25 cellular contexts compared by ENCODE assay signal in the genomic region with DNA sequence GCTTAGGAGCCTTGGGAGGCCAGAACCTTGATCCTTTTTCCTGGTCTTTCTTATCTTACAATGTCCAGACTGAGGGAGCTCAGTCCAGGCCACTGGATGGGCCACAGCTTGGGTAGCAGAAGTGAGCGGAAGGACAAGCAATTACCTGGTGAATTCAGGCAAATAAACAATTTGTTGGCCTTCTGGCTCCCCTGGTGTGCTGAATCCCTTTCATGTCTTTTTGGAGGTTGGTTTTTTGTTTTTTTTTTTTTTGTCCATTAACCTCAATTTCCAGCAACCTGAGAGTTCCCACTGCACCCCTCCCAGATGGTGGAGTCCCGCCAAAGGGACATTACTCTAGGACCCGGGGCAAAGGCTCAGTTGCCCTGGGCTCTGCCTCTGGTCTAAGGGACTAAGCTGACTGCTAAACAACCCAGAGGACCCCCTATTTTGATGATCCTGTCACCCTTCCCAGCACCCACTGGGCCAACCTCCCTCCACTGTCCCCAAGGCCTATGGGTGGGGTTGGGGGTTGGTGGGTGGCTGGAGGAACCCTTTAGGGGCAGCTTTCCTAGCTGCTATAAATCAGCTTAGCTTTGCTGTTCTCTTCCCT.
DNase-seq lines count a peak whose midpoint lies in the region; ATAC-seq and TF ChIP-seq lines count a peak whose summit lies in the region.
"Had no signal": no experiment of that assay in that cellular context is flagged by ENCODE, and none has a peak within 500 bp of the region (broad histone marks: within the 10 kb centered on the region; RNA-seq: fewer than 3 reads in every experiment).

No MANE protein-coding gene starts in this region.

- no peaks in the 10 kb centered on the region for H3K36me3 ChIP-seq in heart right ventricle
- no peaks in the 10 kb centered on the region for H3K36me3 ChIP-seq in sigmoid colon
- H3K36me3 ChIP-seq: ovary, thyroid gland, uterus had no signal

- intact Hi-C loops in heart right ventricle (cut with DNase I) (loop anchor here in 2 of 10 donors (10.0 kb wide), 4 partner anchors 81 to 431 kb away; a partner anchor contains a TSS), left cardiac atrium (cut with DNase I) (no loop called here), dorsolateral prefrontal cortex (cut with DNase I) (no loop called here), sigmoid colon (cut with DNase I) (no loop called here)

- no peaks in the 10 kb centered on the region for H3K9me3 Mint-ChIP-seq in nephron
- H3K9me3 Mint-ChIP-seq: activated naive CD4-positive, alpha-beta T cell treated with anti-CD3 and anti-CD28 coated beads, Interleukin-2, amount 50 U/mL, for 24 hours; activated T-helper 2 cell treated with anti-CD3 and anti-CD28 coated beads, Interferon-gamma antibody, Interleukin-2, Interleukin-4, amounts not matched to agents 10 μg/mL and 5 μg/mL and 100 μg/mL, durations not matched to agents 14 hours and 24 hours and 36 hours; CD8-positive, alpha-beta memory T cell; effector memory CD8-positive, alpha-beta T cell; stimulated activated naive CD8-positive, alpha-beta T cell treated with anti-CD3 and anti-CD28 coated beads, Interleukin-15, amount 100 ng/mL, for 72 hours had no signal

- ATAC-seq in heart right ventricle (peak in 4 of 8 donors; percentile 3 to 43 (median 12)), left cardiac atrium (no peak)
- ATAC-seq: effector memory CD8-positive, alpha-beta T cell; naive thymus-derived CD4-positive, alpha-beta T cell had no signal

- no peak overlapping the region for H3K4me3 ChIP-seq in heart right ventricle
- peak overlapping the region in 5 of 59 donors; percentile 15 to 33 (median 25) for H3K4me3 ChIP-seq in dorsolateral prefrontal cortex
- H3K4me3 ChIP-seq in sigmoid colon, result no peak overlapping the region
- H3K4me3 ChIP-seq: ovary, thyroid gland, uterus had no signal

- TF ChIP-seq POLR2A in sigmoid colon (IDR thresholded peaks at IDR 0.05), result no peak

- DNase-seq in heart right ventricle (no peak), left cardiac atrium (no peak), dorsolateral prefrontal cortex (peak in 1 of 10 donors; percentile 83), sigmoid colon (no peak), CD1c-positive myeloid dendritic cell (ENCODE audit: extremely low spot score) (no peak), NCI-H510A treated with DMSO at 0.1 percent for 48 hours (lab: John Stamatoyannopoulos, UW) (no peak), NCI-H82 treated with DMSO at 0.1 percent for 48 hours (lab: John Stamatoyannopoulos, UW; ENCODE audit: unreplicated experiment) (no peak)
- DNase-seq: activated CD8-positive, alpha-beta T cell treated with anti-CD3 and anti-CD28 coated beads, Interleukin-2, amount 10 ng/mL, durations not matched to agents 7 days and 5 days; AML-193; amniotic stem cell; CD8-positive, alpha-beta memory T cell; effector memory CD8-positive, alpha-beta T cell; H7; midbrain; NCI-H2171; OCI-M1; ovary; stimulated activated naive CD8-positive, alpha-beta T cell treated with anti-CD3 and anti-CD28 coated beads, Interleukin-15, amount 100 ng/mL, for 72 hours; thyroid gland; uterus had no signal

- H3K27ac ChIP-seq in heart right ventricle (peak overlapping the region in 8 of 10 donors; percentile 10 to 72 (median 46)), dorsolateral prefrontal cortex (peak overlapping the region in 46 of 59 donors; percentile 3 to 90 (median 69)), sigmoid colon (peak overlapping the region in 1 of 4 donors; percentile 77)
- H3K27ac ChIP-seq: coronary artery, ovary, thyroid gland, uterus had no signal

- no peaks in the 10 kb centered on the region for H3K36me3 Mint-ChIP-seq in nephron (ENCODE audit: low read depth)
- H3K36me3 Mint-ChIP-seq: activated naive CD4-positive, alpha-beta T cell treated with anti-CD3 and anti-CD28 coated beads, Interleukin-2, amount 50 U/mL, for 24 hours; CD8-positive, alpha-beta memory T cell; naive thymus-derived CD4-positive, alpha-beta T cell had no signal

- H3K9me3 ChIP-seq in heart right ventricle, result no peaks in the 10 kb centered on the region
- H3K9me3 ChIP-seq in sigmoid colon, result no peaks in the 10 kb centered on the region
- H3K9me3 ChIP-seq: ovary, thyroid gland, uterus had no signal

- no peak overlapping the region for H3K4me3 Mint-ChIP-seq in nephron
- H3K4me3 Mint-ChIP-seq: activated CD8-positive, alpha-beta T cell treated with anti-CD3 and anti-CD28 coated beads, Interleukin-2, amount 10 ng/mL, durations not matched to agents 7 days and 5 days; activated naive CD4-positive, alpha-beta T cell treated with anti-CD3 and anti-CD28 coated beads, Interleukin-2, amount 50 U/mL, for 24 hours; stimulated activated naive CD8-positive, alpha-beta T cell treated with anti-CD3 and anti-CD28 coated beads, Interleukin-15, amount 100 ng/mL, for 72 hours had no signal

- TF ChIP-seq CTCF in heart right ventricle (IDR thresholded peaks at IDR 0.05), result no peak
- TF ChIP-seq CTCF in dorsolateral prefrontal cortex (IDR thresholded peaks at IDR 0.05 in 54 of 56, conservative IDR thresholded peaks at IDR 0.05 in 2 of 56; ENCODE audit: low read depth in 1 of 56, partially characterized antibody in 56 of 56), result no peak
- no peak for TF ChIP-seq CTCF in nephron (IDR thresholded peaks at IDR 0.05; ENCODE audit: unreplicated experiment in 3 of 3)
- no peak for TF ChIP-seq CTCF in sigmoid colon (IDR thresholded peaks at IDR 0.05)

- no peak for TF ChIP-seq EP300 in sigmoid colon (IDR thresholded peaks at IDR 0.05)

- peaks cover 0 to 5% (median 0%) of the 10 kb centered on the region in 7 donors for H3K27me3 ChIP-seq in heart right ventricle
- H3K27me3 ChIP-seq in dorsolateral prefrontal cortex, result no peaks in the 10 kb centered on the region
- H3K27me3 ChIP-seq in sigmoid colon, result no peaks in the 10 kb centered on the region
- H3K27me3 ChIP-seq: ovary, thyroid gland, uterus had no signal

- H3K4me1 Mint-ChIP-seq in nephron, result peaks cover 41% of the 10 kb centered on the region
- H3K4me1 Mint-ChIP-seq: activated naive CD4-positive, alpha-beta T cell treated with anti-CD3 and anti-CD28 coated beads, Interleukin-2, amount 50 U/mL, for 24 hours had no signal

- 88 to 92% methylated on average over 3 of the region's 3 CpGs for WGBS in heart right ventricle, 2 donors
- WGBS in sigmoid colon, 2 donors, result 79 to 90% methylated on average over 3 of the region's 3 CpGs

- peaks cover 10% of the 10 kb centered on the region for H3K27me3 Mint-ChIP-seq in nephron (ENCODE audit: low read depth)

- H3K4me1 ChIP-seq in heart right ventricle (peaks cover 0 to 39% (median 19%) of the 10 kb centered on the region in 9 donors), sigmoid colon (peaks cover 0 to 18% (median 14%) of the 10 kb centered on the region in 4 donors)
- H3K4me1 ChIP-seq: thyroid gland, uterus had no signal

- peak overlapping the region in 2 of 3 experiments; percentile 44 to 61 for H3K27ac Mint-ChIP-seq in nephron
- H3K27ac Mint-ChIP-seq: activated CD8-positive, alpha-beta T cell treated with anti-CD3 and anti-CD28 coated beads, Interleukin-2, amount 10 ng/mL, durations not matched to agents 7 days and 5 days; activated naive CD4-positive, alpha-beta T cell treated with anti-CD3 and anti-CD28 coated beads, Interleukin-2, amount 50 U/mL, for 24 hours; effector memory CD8-positive, alpha-beta T cell; naive thymus-derived CD4-positive, alpha-beta T cell had no signal
